15 cellular contexts compared by ENCODE assay signal in genomic region chr7:105007298-105007697, GRCh38. TPM values are rescaled to one million over a fixed set of nuclear protein-coding genes. Genes with fewer than 3 reads are reported as not detected.
DNase-seq lines count a peak whose midpoint lies in the region; ATAC-seq and TF ChIP-seq lines count a peak whose summit lies in the region.
"Had no signal": no experiment of that assay in that cellular context is flagged by ENCODE, and none has a peak within 500 bp of the region (broad histone marks: within the 10 kb centered on the region; RNA-seq: fewer than 3 reads in every experiment).

No MANE protein-coding gene starts in this region.

- peaks cover 11% of the 10 kb centered on the region for H3K36me3 Mint-ChIP-seq in activated naive CD8-positive, alpha-beta T cell
- H3K36me3 Mint-ChIP-seq in activated naive CD8-positive, alpha-beta T cell treated with anti-CD3 and anti-CD28 coated beads for 36 hours = peaks cover 66% of the 10 kb centered on the region
- H3K36me3 Mint-ChIP-seq in activated T-helper 17 cell treated with anti-CD3 and anti-CD28 coated beads, Interleukin-2, amount 50 U/mL, for 72 hours (ENCODE audit: low read depth) = peaks cover 100% of the 10 kb centered on the region
- H3K36me3 Mint-ChIP-seq in mesothelial cell of epicardium (peaks cover 3% of the 10 kb centered on the region), type B pancreatic cell (peaks cover 33% of the 10 kb centered on the region)

- peak overlapping the region; percentile 78 for H3K27ac Mint-ChIP-seq in activated naive CD8-positive, alpha-beta T cell
- H3K27ac Mint-ChIP-seq in activated naive CD8-positive, alpha-beta T cell treated with anti-CD3 and anti-CD28 coated beads for 36 hours = no peak overlapping the region
- peak overlapping the region; percentile 72 for H3K27ac Mint-ChIP-seq in activated T-helper 17 cell treated with anti-CD3 and anti-CD28 coated beads, Interleukin-2, amount 50 U/mL, for 72 hours
- peak overlapping the region; percentile 89 for H3K27ac Mint-ChIP-seq in mesothelial cell of epicardium
- H3K27ac Mint-ChIP-seq in type B pancreatic cell = peak overlapping the region; percentile 89

- no peaks in the 10 kb centered on the region for H3K27me3 ChIP-seq in MM.1S (replicated peaks; ENCODE audit: insufficient read depth, low read length)
- no peaks in the 10 kb centered on the region for H3K27me3 ChIP-seq in prostate gland (replicated peaks; ENCODE audit: insufficient read depth)

- no peaks in the 10 kb centered on the region for H3K9me3 Mint-ChIP-seq in activated naive CD8-positive, alpha-beta T cell (ENCODE audit: low read depth)
- no peaks in the 10 kb centered on the region for H3K9me3 Mint-ChIP-seq in activated naive CD8-positive, alpha-beta T cell treated with anti-CD3 and anti-CD28 coated beads for 36 hours
- no peaks in the 10 kb centered on the region for H3K9me3 Mint-ChIP-seq in activated T-helper 17 cell treated with anti-CD3 and anti-CD28 coated beads, Interleukin-2, amount 50 U/mL, for 72 hours
- no peaks in the 10 kb centered on the region for H3K9me3 Mint-ChIP-seq in mesothelial cell of epicardium
- no peaks in the 10 kb centered on the region for H3K9me3 Mint-ChIP-seq in type B pancreatic cell
- H3K9me3 Mint-ChIP-seq: HFFc6 had no signal

- peak overlapping the region; percentile 44 for H3K4me3 Mint-ChIP-seq in activated naive CD8-positive, alpha-beta T cell
- H3K4me3 Mint-ChIP-seq in activated naive CD8-positive, alpha-beta T cell treated with anti-CD3 and anti-CD28 coated beads for 36 hours = no peak overlapping the region
- H3K4me3 Mint-ChIP-seq in activated T-helper 17 cell treated with anti-CD3 and anti-CD28 coated beads, Interleukin-2, amount 50 U/mL, for 72 hours = peak overlapping the region; percentile 99
- H3K4me3 Mint-ChIP-seq in mesothelial cell of epicardium (no peak overlapping the region), type B pancreatic cell (peak overlapping the region; percentile 39)

- 82% methylated on average over 5 of the region's 5 CpGs for WGBS in prostate gland

- no peak for ATAC-seq in activated T-helper 17 cell treated with anti-CD3 and anti-CD28 coated beads, Interleukin-2, amount 50 U/mL, for 72 hours (replicated peaks)

- no peak overlapping the region for H3K9ac ChIP-seq in MM.1S (ENCODE audit: low read length)

- peaks cover 16% of the 10 kb centered on the region for H4K20me1 ChIP-seq in MM.1S (ENCODE audit: insufficient read depth, low read length)

- intact Hi-C loops in prostate gland (cut with DNase I) = no loop called here

- H3K9me2 ChIP-seq in MM.1S (replicated peaks; ENCODE audit: insufficient read depth, low read length) = no peaks in the 10 kb centered on the region

- H3K9me3 ChIP-seq in MM.1S (replicated peaks; ENCODE audit: insufficient read depth, low read length) (no peaks in the 10 kb centered on the region), prostate gland (no peaks in the 10 kb centered on the region)
- H3K9me3 ChIP-seq: thoracic aorta had no signal

- H3K27me3 Mint-ChIP-seq in activated naive CD8-positive, alpha-beta T cell = no peaks in the 10 kb centered on the region
- H3K27me3 Mint-ChIP-seq in activated naive CD8-positive, alpha-beta T cell treated with anti-CD3 and anti-CD28 coated beads for 36 hours = peaks cover under 1% of the 10 kb centered on the region
- H3K27me3 Mint-ChIP-seq in activated T-helper 17 cell treated with anti-CD3 and anti-CD28 coated beads, Interleukin-2, amount 50 U/mL, for 72 hours = no peaks in the 10 kb centered on the region
- H3K27me3 Mint-ChIP-seq in mesothelial cell of epicardium (ENCODE audit: low read depth) = no peaks in the 10 kb centered on the region
- H3K27me3 Mint-ChIP-seq in type B pancreatic cell = peaks cover under 1% of the 10 kb centered on the region

- H3K4me1 ChIP-seq in MM.1S (ENCODE audit: low read length) (peaks cover 26% of the 10 kb centered on the region), prostate gland (replicated peaks) (peaks cover 4% of the 10 kb centered on the region)

- TF ChIP-seq CTCF in mesothelial cell of epicardium (IDR thresholded peaks at IDR 0.05; ENCODE audit: unreplicated experiment) = no peak
- TF ChIP-seq CTCF in type B pancreatic cell (conservative IDR thresholded peaks at IDR 0.05) = no peak
- TF ChIP-seq CTCF in MM.1S (IDR thresholded peaks at IDR 0.05; ENCODE audit: low read length) = no peak
- TF ChIP-seq CTCF in prostate gland (IDR thresholded peaks at IDR 0.05) = no peak

- no peaks in the 10 kb centered on the region for H3K79me2 ChIP-seq in MM.1S (ENCODE audit: low read length)

- DNase-seq in activated naive CD8-positive, alpha-beta T cell treated with anti-CD3 and anti-CD28 coated beads for 36 hours = no peak
- DNase-seq in mesothelial cell of epicardium (ENCODE audit: low spot score in 2 of 2, unreplicated experiment in 2 of 2) (no peak), type B pancreatic cell (ENCODE audit: extremely low spot score, unreplicated experiment) (no peak), MM.1S (no peak), UCSD-AML1 (lab: John Stamatoyannopoulos, UW; ENCODE audit: unreplicated experiment) (no peak), prostate gland (ENCODE audit: low spot score) (no peak)
- DNase-seq: anterior cingulate cortex, HFFc6, Kasumi-1, NCI-H2107, T-helper 9 cell had no signal

- no peak for TF ChIP-seq POLR2A in prostate gland (IDR thresholded peaks at IDR 0.05)

- H2AFZ ChIP-seq in MM.1S (ENCODE audit: low read length) = no peak overlapping the region

- peaks cover 78% of the 10 kb centered on the region for H3K4me1 Mint-ChIP-seq in activated naive CD8-positive, alpha-beta T cell (ENCODE audit: low read depth)
- peaks cover 66% of the 10 kb centered on the region for H3K4me1 Mint-ChIP-seq in activated naive CD8-positive, alpha-beta T cell treated with anti-CD3 and anti-CD28 coated beads for 36 hours
- peaks cover 34% of the 10 kb centered on the region for H3K4me1 Mint-ChIP-seq in activated T-helper 17 cell treated with anti-CD3 and anti-CD28 coated beads, Interleukin-2, amount 50 U/mL, for 72 hours
- H3K4me1 Mint-ChIP-seq in mesothelial cell of epicardium (peaks cover 65% of the 10 kb centered on the region), type B pancreatic cell (ENCODE audit: unreplicated experiment) (peaks cover 46% of the 10 kb centered on the region)

- H3F3A ChIP-seq in MM.1S (ENCODE audit: insufficient read depth, low read length) = peaks cover 12% of the 10 kb centered on the region; the same call in 1 of the 2 replicates

- no peak overlapping the region for H3K4me3 ChIP-seq in MM.1S (ENCODE audit: low read length)
- H3K4me3 ChIP-seq in prostate gland = no peak overlapping the region
- H3K4me3 ChIP-seq: lung, thoracic aorta had no signal

- H3K4me2 ChIP-seq in MM.1S (ENCODE audit: low read depth, low read length) = no peak overlapping the region

- H3K36me3 ChIP-seq in MM.1S (replicated peaks; ENCODE audit: insufficient read depth, low read length) (peaks cover 18% of the 10 kb centered on the region; the same call in 1 of the 2 replicates), prostate gland (no peaks in the 10 kb centered on the region)
- H3K36me3 ChIP-seq: thoracic aorta had no signal

- no peak overlapping the region for H3K27ac ChIP-seq in MM.1S (ENCODE audit: low read length)
- peak overlapping the region in 1 of 2 donors; percentile 30 for H3K27ac ChIP-seq in prostate gland

RNA-seq across cellular contexts. Expression of gene KMT2E, which starts 6.7 kb away (rescaled TPM):
- 10 to 100 TPM; 58.0 to 62.4 TPM for total RNA-seq in activated naive CD8-positive, alpha-beta T cell treated with anti-CD3 and anti-CD28 coated beads for 36 hours
- 100 to 1,000 TPM in 1 of 2 donors, 10 to 100 TPM in 1; 85.2 to 181 TPM for total RNA-seq in activated T-helper 17 cell treated with anti-CD3 and anti-CD28 coated beads, Interleukin-2, amount 50 U/mL, for 72 hours
- 102 to 109 TPM (median 109 TPM) in 3 replicates for total RNA-seq in mesothelial cell of epicardium
- total RNA-seq in type B pancreatic cell (ENCODE audit: low replicate concordance) = 63.0 and 75.6 TPM in 2 replicates
- 100 to 1,000 TPM in 1 of 2 donors, 10 to 100 TPM in 1; 83.7 to 102 TPM for total RNA-seq in prostate gland

Comparison
In these comparisons a context has a peak if more than half of its experiments do, and no peak if none do; other contexts are left out.
1. H3K4me3 Mint-ChIP-seq: peak in activated naive CD8-positive, alpha-beta T cell (single experiment), activated T-helper 17 cell treated with anti-CD3 and anti-CD28 coated beads, Interleukin-2, amount 50 U/mL, for 72 hours (single experiment) and type B pancreatic cell (single experiment); none in activated naive CD8-positive, alpha-beta T cell treated with anti-CD3 and anti-CD28 coated beads for 36 hours (single experiment) and mesothelial cell of epicardium (single experiment).